Comparison of ENCODE assay signal across 8 cellular contexts in genomic region chr11:44726278-44727113, GRCh38. TPM values are rescaled to one million over a fixed set of nuclear protein-coding genes. Genes with fewer than 3 reads are reported as not detected.
DNase-seq lines count a peak whose midpoint lies in the region; ATAC-seq and FAIRE-seq lines count a peak whose summit lies in the region.

Gene TSPAN18 (plus strand): TSS chr11:44726962. CDS start chr11:44906417, 179,455 bp downstream.

- peak within 1 kb of the TSS; percentile 93 for H3K4me2 ChIP-seq in trophoblast cell (ENCODE audit: low read length)

- H3K9me3 ChIP-seq in ES-I3 (ENCODE audit: control insufficient read depth, insufficient read depth, low read length) (no peaks in the 10 kb centered on the region), MG63 (no peaks in the 10 kb centered on the region), trophoblast cell (ENCODE audit: insufficient read depth, low read depth, low read length) (no peaks in the 10 kb centered on the region)

- peak within 1 kb of the TSS; percentile 38 for H2AFZ ChIP-seq in trophoblast cell (ENCODE audit: insufficient read depth, low read length, poor library complexity)

- peaks cover 17% of the 10 kb centered on the region for H3K27me3 Mint-ChIP-seq in activated T-helper 1 cell treated with anti-CD3 and anti-CD28 coated beads, Interleukin-12 subunit alpha, Interleukin-12 subunit beta, Interleukin-2, Interleukin-4 antibody, amounts not matched to agents 30 ng/mL and 10 ng/mL and 1 ng/mL, durations not matched to agents 14 hours and 24 hours and 36 hours (ENCODE audit: insufficient read depth)

- peak within 1 kb of the TSS; percentile 37 for H2BK12ac ChIP-seq in trophoblast cell (ENCODE audit: low read length)

- intact Hi-C loops in activated T-helper 1 cell treated with anti-CD3 and anti-CD28 coated beads, Interleukin-12 subunit alpha, Interleukin-12 subunit beta, Interleukin-2, Interleukin-4 antibody, amounts not matched to agents 30 ng/mL and 10 ng/mL and 1 ng/mL, durations not matched to agents 14 hours and 24 hours and 36 hours (cut with micrococcal nuclease), result loop anchor here (1.0 to 5.0 kb wide), 4 partner anchors 49 to 376 kb away; partner anchors contain the start of gene CD82

- H3K27ac ChIP-seq in trophoblast cell (ENCODE audit: low read depth, low read length), result peak within 1 kb of the TSS; percentile 44

- no peak within 1 kb of the TSS for H3K4ac ChIP-seq in trophoblast cell (ENCODE audit: low read depth, low read length)

- H3K9ac ChIP-seq in ES-I3 (ENCODE audit: low read depth, low read length) (peak within 1 kb of the TSS; percentile 81), trophoblast cell (ENCODE audit: low read length) (no peak within 1 kb of the TSS)

- H3K4me3 ChIP-seq in MG63 (peak within 1 kb of the TSS; percentile 57), trophoblast cell (ENCODE audit: low read depth, low read length) (peak within 1 kb of the TSS; percentile 74)

- peak; percentile 85 for ATAC-seq in GM21576 (IDR thresholded peaks at IDR 0.05; ENCODE audit: unreplicated experiment)

- H2BK120ac ChIP-seq in trophoblast cell (ENCODE audit: insufficient read depth, low read length, poor library complexity), result peak within 1 kb of the TSS; percentile 47

- H3K4me1 ChIP-seq in ES-I3 (ENCODE audit: insufficient read depth, low read length) (peaks cover 42% of the 10 kb centered on the region), trophoblast cell (ENCODE audit: control insufficient read depth in 1 of 2, insufficient read depth in 2 of 2, low read length in 2 of 2) (peaks cover 27 to 28% of the 10 kb centered on the region in 2 experiments)

- H3K9me3 Mint-ChIP-seq in activated T-helper 1 cell treated with anti-CD3 and anti-CD28 coated beads, Interleukin-12 subunit alpha, Interleukin-12 subunit beta, Interleukin-2, Interleukin-4 antibody, amounts not matched to agents 30 ng/mL and 10 ng/mL and 1 ng/mL, durations not matched to agents 14 hours and 24 hours and 36 hours, result no peaks in the 10 kb centered on the region

- peak within 1 kb of the TSS; percentile 42 for H2BK5ac ChIP-seq in trophoblast cell (ENCODE audit: low read depth, low read length, poor library complexity)

- peak within 1 kb of the TSS; percentile 47 for H3K18ac ChIP-seq in trophoblast cell (ENCODE audit: low read length)

- H3K27me3 ChIP-seq in MG63, result no peaks in the 10 kb centered on the region
- H3K27me3 ChIP-seq in trophoblast cell (ENCODE audit: insufficient read depth, low read length), result no peaks in the 10 kb centered on the region

- peaks cover 10% of the 10 kb centered on the region for H3K79me1 ChIP-seq in trophoblast cell (ENCODE audit: low read length)

- H4K91ac ChIP-seq in trophoblast cell (ENCODE audit: low read depth, low read length), result peak within 1 kb of the TSS; percentile 38

- no peak within 1 kb of the TSS for H3K23ac ChIP-seq in trophoblast cell (ENCODE audit: low read length)

- H3K36me3 ChIP-seq in ES-I3 (ENCODE audit: insufficient read depth, low read length), result no peaks in the 10 kb centered on the region
- no peaks in the 10 kb centered on the region for H3K36me3 ChIP-seq in MG63
- H3K36me3 ChIP-seq in trophoblast cell (ENCODE audit: control insufficient read depth in 1 of 2, insufficient read depth in 2 of 2, low read length in 2 of 2), result no peaks in the 10 kb centered on the region

- H4K12ac ChIP-seq in trophoblast cell (ENCODE audit: low read depth, low read length), result no peak within 1 kb of the TSS

- H4K8ac ChIP-seq in trophoblast cell (ENCODE audit: low read depth, low read length), result peak within 1 kb of the TSS; percentile 63

- no peaks in the 10 kb centered on the region for H3K79me2 ChIP-seq in trophoblast cell (ENCODE audit: control insufficient read depth, insufficient read depth, low read length, poor library complexity)

- H3K14ac ChIP-seq in trophoblast cell (ENCODE audit: low read length), result peak within 1 kb of the TSS; percentile 5

- H2AK5ac ChIP-seq in trophoblast cell (ENCODE audit: low read length), result no peak within 1 kb of the TSS

- WGBS in trophoblast cell (ENCODE audit: extremely low coverage, insufficient coverage, insufficient read length), result no CpG with 5 or more reads among the region's 67 CpGs

- H3K36me3 Mint-ChIP-seq in activated T-helper 1 cell treated with anti-CD3 and anti-CD28 coated beads, Interleukin-12 subunit alpha, Interleukin-12 subunit beta, Interleukin-2, Interleukin-4 antibody, amounts not matched to agents 30 ng/mL and 10 ng/mL and 1 ng/mL, durations not matched to agents 14 hours and 24 hours and 36 hours (ENCODE audit: low read depth), result no peaks in the 10 kb centered on the region

- H3K4me1 Mint-ChIP-seq in activated T-helper 1 cell treated with anti-CD3 and anti-CD28 coated beads, Interleukin-12 subunit alpha, Interleukin-12 subunit beta, Interleukin-2, Interleukin-4 antibody, amounts not matched to agents 30 ng/mL and 10 ng/mL and 1 ng/mL, durations not matched to agents 14 hours and 24 hours and 36 hours (ENCODE audit: low read depth), result peaks cover 36% of the 10 kb centered on the region

- DNase-seq in MG63, result no peak
- peak; percentile 26 for DNase-seq in activated T-helper 1 cell treated with anti-CD3 and anti-CD28 coated beads, Interleukin-12 subunit alpha, Interleukin-12 subunit beta, Interleukin-2, Interleukin-4 antibody, amounts not matched to agents 30 ng/mL and 10 ng/mL and 1 ng/mL, durations not matched to agents 14 hours and 24 hours and 36 hours (ENCODE audit: low spot score)
- peak; percentile 23 for DNase-seq in glomerular visceral epithelial cell (ENCODE audit: extremely low spot score)
- DNase-seq in trophoblast cell, result no peak
- DNase-seq in RCC 7860 (ENCODE audit: low spot score), result no peak
- no peak for DNase-seq in COLO829 (ENCODE audit: low spot score)

- peak within 1 kb of the TSS; percentile 53 for H3K27ac Mint-ChIP-seq in activated T-helper 1 cell treated with anti-CD3 and anti-CD28 coated beads, Interleukin-12 subunit alpha, Interleukin-12 subunit beta, Interleukin-2, Interleukin-4 antibody, amounts not matched to agents 30 ng/mL and 10 ng/mL and 1 ng/mL, durations not matched to agents 14 hours and 24 hours and 36 hours

- no peak for FAIRE-seq in RCC 7860 (lab: Jason Lieb, UNC)

- peak within 1 kb of the TSS; percentile 83 for H3K4me3 Mint-ChIP-seq in activated T-helper 1 cell treated with anti-CD3 and anti-CD28 coated beads, Interleukin-12 subunit alpha, Interleukin-12 subunit beta, Interleukin-2, Interleukin-4 antibody, amounts not matched to agents 30 ng/mL and 10 ng/mL and 1 ng/mL, durations not matched to agents 14 hours and 24 hours and 36 hours

RNA-seq across cellular contexts. Expression of gene TSPAN18, which starts in this region (rescaled TPM):
- 0.15 and 0.95 TPM in 2 replicates for total RNA-seq in MG63 (2014; rRNA removed; shearing (Covaris generic); ENCODE audit: low replicate concordance)
- 1.7 and 2.0 TPM in 2 replicates for total RNA-seq in activated T-helper 1 cell treated with anti-CD3 and anti-CD28 coated beads, Interleukin-12 subunit alpha, Interleukin-12 subunit beta, Interleukin-2, Interleukin-4 antibody, amounts not matched to agents 30 ng/mL and 10 ng/mL and 1 ng/mL, durations not matched to agents 14 hours and 24 hours and 36 hours
- polyA plus RNA-seq in trophoblast cell (2013), result 12.0 and 12.8 TPM in 2 replicates

Comparison
In these comparisons a context has a peak if more than half of its experiments do, and no peak if none do; other contexts are left out.
1. DNase-seq: peak in activated T-helper 1 cell treated with anti-CD3 and anti-CD28 coated beads, Interleukin-12 subunit alpha, Interleukin-12 subunit beta, Interleukin-2, Interleukin-4 antibody, amounts not matched to agents 30 ng/mL and 10 ng/mL and 1 ng/mL, durations not matched to agents 14 hours and 24 hours and 36 hours (single experiment) and glomerular visceral epithelial cell (single experiment); none in MG63 (single experiment), trophoblast cell (0 of 2), RCC 7860 (single experiment) and COLO829 (single experiment).